In the genomic region with DNA sequence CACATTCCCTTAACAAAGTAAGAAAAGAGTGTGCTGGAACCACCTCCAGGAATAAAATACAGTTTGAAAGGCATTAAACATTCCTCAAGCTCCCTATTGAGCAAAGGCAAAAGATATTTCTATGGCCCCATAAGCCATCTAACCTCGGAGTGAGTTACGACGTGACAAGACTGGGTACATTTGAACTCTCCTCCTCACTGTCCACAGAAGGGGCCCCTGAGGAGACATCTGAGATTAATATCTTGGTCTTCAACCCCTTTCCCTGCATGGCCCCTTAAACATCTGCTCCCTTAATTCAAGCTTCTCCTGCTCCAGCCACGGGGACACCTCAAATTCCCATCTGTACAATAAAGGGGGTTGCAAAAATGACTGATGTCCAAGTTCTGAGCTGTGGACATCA, we compare ENCODE assay signal across 10 cellular contexts. TPM values are rescaled to one million over a fixed set of nuclear protein-coding genes. Genes with fewer than 3 reads are reported as not detected.
DNase-seq lines count a peak whose midpoint lies in the region; ATAC-seq and TF ChIP-seq lines count a peak whose summit lies in the region.
"Had no signal": no experiment of that assay in that cellular context is flagged by ENCODE, and none has a peak within 500 bp of the region (broad histone marks: within the 10 kb centered on the region; RNA-seq: fewer than 3 reads in every experiment).

No MANE protein-coding gene starts in this region.

- peak overlapping the region; percentile 44 to 60 (median 58) for H3K27ac ChIP-seq in gastroesophageal sphincter

- no peak for TF ChIP-seq EP300 in gastroesophageal sphincter (IDR thresholded peaks at IDR 0.05)

- H3K27me3 ChIP-seq in gastroesophageal sphincter: no peaks in the 10 kb centered on the region

- TF ChIP-seq CTCF in GM12865 (IDR thresholded peaks at IDR 0.05; ENCODE audit: insufficient read depth, low read depth, low read length, missing control alignments): no peak
- no peak for TF ChIP-seq CTCF in gastroesophageal sphincter (IDR thresholded peaks at IDR 0.05)
- TF ChIP-seq CTCF in progenitor cell of endocrine pancreas (IDR thresholded peaks at IDR 0.05; ENCODE audit: unreplicated experiment): no peak

- peaks cover 0 to 4% (median 0%) of the 10 kb centered on the region in 3 donors for H3K4me1 ChIP-seq in gastroesophageal sphincter

- TF ChIP-seq POLR2A in gastroesophageal sphincter (IDR thresholded peaks at IDR 0.05): no peak

- peaks cover 21% of the 10 kb centered on the region for H3K36me3 Mint-ChIP-seq in T-helper 17 cell (ENCODE audit: low read depth)
- H3K36me3 Mint-ChIP-seq in stimulated activated naive B cell treated with anti-CD40 and anti-IgM and Interleukin-4, amounts not matched to agents 10 μg/mL and 1 μg/mL and 100 μg/mL, for 72 hours: peaks cover 4 to 7% of the 10 kb centered on the region in 2 donors
- H3K36me3 Mint-ChIP-seq in progenitor cell of endocrine pancreas (ENCODE audit: insufficient read depth): no peaks in the 10 kb centered on the region

- H3K27me3 Mint-ChIP-seq in T-helper 17 cell (no peaks in the 10 kb centered on the region), progenitor cell of endocrine pancreas (peaks cover 37% of the 10 kb centered on the region)
- H3K27me3 Mint-ChIP-seq in stimulated activated naive B cell treated with anti-CD40 and anti-IgM and Interleukin-4, amounts not matched to agents 10 μg/mL and 1 μg/mL and 100 μg/mL, for 72 hours: no peaks in the 10 kb centered on the region

- 42% methylated on average over 4 of the region's 4 CpGs; no CpG with 5 or more reads in 1 of the 2 donors for WGBS in gastroesophageal sphincter (ENCODE audit: low coverage in 1 of 2), 2 donors

- peak overlapping the region; percentile 97 for H3K4me3 Mint-ChIP-seq in T-helper 17 cell
- H3K4me3 Mint-ChIP-seq in stimulated activated naive B cell treated with anti-CD40 and anti-IgM and Interleukin-4, amounts not matched to agents 10 μg/mL and 1 μg/mL and 100 μg/mL, for 72 hours: peak overlapping the region; percentile 72 to 80
- H3K4me3 Mint-ChIP-seq in progenitor cell of endocrine pancreas (ENCODE audit: low read depth): no peak overlapping the region

- peak overlapping the region; percentile 97 for H3K27ac Mint-ChIP-seq in T-helper 17 cell
- H3K27ac Mint-ChIP-seq in stimulated activated naive B cell treated with anti-CD40 and anti-IgM and Interleukin-4, amounts not matched to agents 10 μg/mL and 1 μg/mL and 100 μg/mL, for 72 hours: peak overlapping the region; percentile 81
- H3K27ac Mint-ChIP-seq in progenitor cell of endocrine pancreas: no peak overlapping the region

- H3K4me1 Mint-ChIP-seq in T-helper 17 cell: peaks cover 52% of the 10 kb centered on the region
- peaks cover 13 to 15% of the 10 kb centered on the region in 2 donors for H3K4me1 Mint-ChIP-seq in stimulated activated naive B cell treated with anti-CD40 and anti-IgM and Interleukin-4, amounts not matched to agents 10 μg/mL and 1 μg/mL and 100 μg/mL, for 72 hours
- H3K4me1 Mint-ChIP-seq in progenitor cell of endocrine pancreas (ENCODE audit: low read depth): no peaks in the 10 kb centered on the region

- no peak for ATAC-seq in T-helper 17 cell
- no peak for ATAC-seq in gastroesophageal sphincter
- no peak for ATAC-seq in stimulated activated naive B cell treated with anti-CD40 and anti-IgM and Interleukin-4, amounts not matched to agents 10 μg/mL and 1 μg/mL and 100 μg/mL, for 72 hours (replicated peaks)
- ATAC-seq in GM21447 (IDR thresholded peaks at IDR 0.05; ENCODE audit: unreplicated experiment): no peak
- no peak for ATAC-seq in HG02798 (IDR thresholded peaks at IDR 0.05; ENCODE audit: poor library complexity, unreplicated experiment)
- ATAC-seq in GM19023 (IDR thresholded peaks at IDR 0.05; ENCODE audit: unreplicated experiment): no peak

- H3K4me3 ChIP-seq in GM12865 (ENCODE audit: low read depth, low read length) (peak overlapping the region; percentile 92), gastroesophageal sphincter (peak overlapping the region; percentile 39 to 45)

- no peaks in the 10 kb centered on the region for H3K9me3 ChIP-seq in T-helper 17 cell (ENCODE audit: control insufficient read depth, low read length, poor library complexity, severe bottlenecking)
- H3K9me3 ChIP-seq in gastroesophageal sphincter: peaks cover 0 to 19% (median 0%) of the 10 kb centered on the region in 3 donors

- H3K36me3 ChIP-seq in gastroesophageal sphincter: peaks cover 0 to 13% of the 10 kb centered on the region in 2 donors

- peaks cover 13 to 14% of the 10 kb centered on the region in 2 donors for H3K9me3 Mint-ChIP-seq in stimulated activated naive B cell treated with anti-CD40 and anti-IgM and Interleukin-4, amounts not matched to agents 10 μg/mL and 1 μg/mL and 100 μg/mL, for 72 hours
- H3K9me3 Mint-ChIP-seq in progenitor cell of endocrine pancreas (ENCODE audit: low read depth): peaks cover 4% of the 10 kb centered on the region

- DNase-seq in GM12865 (ENCODE audit: low read depth) (no peak), T-helper 17 cell (no peak), progenitor cell of endocrine pancreas (ENCODE audit: low spot score, unreplicated experiment) (no peak)
- DNase-seq in stimulated activated naive B cell treated with anti-CD40 and anti-IgM and Interleukin-4, amounts not matched to agents 10 μg/mL and 1 μg/mL and 100 μg/mL, for 72 hours: no peak
- DNase-seq: NCI-H748 treated with DMSO at 0.1 percent for 48 hours had no signal

RNA-seq across cellular contexts. Expression of gene GIMAP1, which starts 0.5 kb away (rescaled TPM):
- total RNA-seq in T-helper 17 cell: 10 to 100 TPM; 14.1 to 23.0 TPM
- 10 to 100 TPM in 1 of 4 donors, 1 to 10 TPM in 3; 4.2 to 14.3 (median 7.9) TPM for total RNA-seq in gastroesophageal sphincter
- not detected in 2 replicates for total RNA-seq in progenitor cell of endocrine pancreas
- total RNA-seq: H1 had no signal

RNA-seq across cellular contexts. Expression of gene GIMAP5, which starts 20.3 kb away (rescaled TPM):
- total RNA-seq in T-helper 17 cell: 10 to 100 TPM; 44.1 to 65.3 TPM
- total RNA-seq in gastroesophageal sphincter: 10 to 100 TPM; 16.8 to 43.3 (median 32.5) TPM
- not detected in 2 replicates for total RNA-seq in progenitor cell of endocrine pancreas
- total RNA-seq: H1 had no signal

RNA-seq across cellular contexts. Expression of gene GIMAP2, which starts 31.4 kb away (rescaled TPM):
- total RNA-seq in T-helper 17 cell: 10 to 100 TPM; 53.7 to 68.2 TPM
- total RNA-seq in gastroesophageal sphincter: 10 to 100 TPM in 2 of 4 donors, 1 to 10 TPM in 2; 3.3 to 14.9 (median 9.7) TPM
- total RNA-seq in progenitor cell of endocrine pancreas: not detected in 2 replicates
- total RNA-seq: H1 had no signal

Comparison
In these comparisons a context has a peak if more than half of its experiments do, and no peak if none do; other contexts are left out.
1. RNA of gene GIMAP5, which starts 20.3 kb away (total RNA-seq): 44.1 to 65.3 TPM in T-helper 17 cell and 16.8 to 43.3 TPM in gastroesophageal sphincter; not detected in progenitor cell of endocrine pancreas; every median in the first group is over 10 times any median in the second.